ENCODE assay signal across 3 cellular contexts in the genomic region with DNA sequence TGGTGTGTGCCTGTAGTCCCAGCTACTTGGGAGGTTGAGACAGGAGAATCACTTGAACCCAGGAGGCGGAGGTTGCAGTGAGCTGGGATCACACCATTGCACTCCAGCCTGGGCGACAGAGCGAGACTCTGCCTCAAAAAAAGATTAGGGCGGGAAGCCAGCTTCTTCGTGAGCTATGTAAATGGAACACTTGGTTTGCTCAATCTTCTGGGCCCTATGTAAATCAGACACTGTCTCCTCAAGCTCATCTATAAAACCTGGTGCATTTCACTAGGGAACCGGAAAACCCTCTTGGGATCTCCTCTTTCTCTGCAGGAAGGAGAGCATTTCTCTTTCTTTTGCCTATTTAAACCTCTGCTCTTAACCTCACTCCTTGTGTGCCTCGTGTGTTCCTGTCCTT. TPM values are rescaled to one million over a fixed set of nuclear protein-coding genes. Genes with fewer than 3 reads are reported as not detected.
"Had no signal": no experiment of that assay in that cellular context is flagged by ENCODE, and none has a peak within 500 bp of the region (broad histone marks: within the 10 kb centered on the region; RNA-seq: fewer than 3 reads in every experiment).

No MANE protein-coding gene starts in this region.

RNA-seq across cellular contexts. Expression of a gene that starts 32.8 kb away (rescaled TPM):
- total RNA-seq: dermis microvascular lymphatic vessel endothelial cell, endothelial cell of umbilical vein, fibroblast of villous mesenchyme had no signal
